8 cellular contexts compared by ENCODE assay signal in genomic region chr3:182909318-182910040, GRCh38.
DNase-seq lines count a peak whose midpoint lies in the region; ATAC-seq and TF ChIP-seq lines count a peak whose summit lies in the region.

No MANE protein-coding gene starts in this region.

- H3K36me3 Mint-ChIP-seq in activated naive CD4-positive, alpha-beta T cell treated with anti-CD3 and anti-CD28 coated beads, Interleukin-2, amount 50 U/mL, for 24 hours: peaks cover 5% of the 10 kb centered on the region
- H3K36me3 Mint-ChIP-seq in endodermal cell (ENCODE audit: low read depth): no peaks in the 10 kb centered on the region
- H3K36me3 Mint-ChIP-seq in stimulated activated effector memory CD8-positive, alpha-beta T cell treated with anti-CD3 and anti-CD28 coated beads, Interleukin-12 subunit alpha, Interleukin-12 subunit beta, amount 100 ng/mL, for 72 hours: peaks cover 76% of the 10 kb centered on the region

- H3K9ac ChIP-seq in endodermal cell (ENCODE audit: extremely low read depth, low read length, poor library complexity, severe bottlenecking): no peak overlapping the region

- no peaks in the 10 kb centered on the region for H3K27me3 Mint-ChIP-seq in activated naive CD4-positive, alpha-beta T cell treated with anti-CD3 and anti-CD28 coated beads, Interleukin-2, amount 50 U/mL, for 24 hours
- no peaks in the 10 kb centered on the region for H3K27me3 Mint-ChIP-seq in endodermal cell (ENCODE audit: insufficient read depth)

- peak overlapping the region; percentile 52 for H3K27ac Mint-ChIP-seq in activated naive CD4-positive, alpha-beta T cell treated with anti-CD3 and anti-CD28 coated beads, Interleukin-2, amount 50 U/mL, for 24 hours
- no peak overlapping the region for H3K27ac Mint-ChIP-seq in endodermal cell
- H3K27ac Mint-ChIP-seq in stimulated activated effector memory CD8-positive, alpha-beta T cell treated with anti-CD3 and anti-CD28 coated beads, Interleukin-12 subunit alpha, Interleukin-12 subunit beta, amount 100 ng/mL, for 72 hours: peak overlapping the region; percentile 35

- no peak for DNase-seq in activated naive CD4-positive, alpha-beta T cell treated with anti-CD3 and anti-CD28 coated beads, Interleukin-2, amount 50 U/mL, for 16 hours
- peak; percentile 14 for DNase-seq in NCI-H1694 treated with DMSO at 0.1 percent for 48 hours (lab: John Stamatoyannopoulos, UW)
- DNase-seq in endodermal cell: no peak
- no peak for DNase-seq in stimulated activated effector memory CD8-positive, alpha-beta T cell treated with anti-CD3 and anti-CD28 coated beads, Interleukin-12 subunit alpha, Interleukin-12 subunit beta, amount 100 ng/mL, for 72 hours (ENCODE audit: low spot score in 2 of 2)
- DNase-seq in midbrain (lab: John Stamatoyannopoulos, UW): no peak
- no peak for DNase-seq in SK-N-DZ (ENCODE audit: low spot score)

- no peaks in the 10 kb centered on the region for H3K4me1 ChIP-seq in endodermal cell (ENCODE audit: control insufficient read depth, insufficient read depth, low read length)

- TF ChIP-seq CTCF in endodermal cell (conservative IDR thresholded peaks at IDR 0.05): peak; percentile 82

- no peak overlapping the region for H3K4me3 ChIP-seq in endodermal cell (ENCODE audit: low read length)

- 97 to 98% methylated on average over 3 to 5 of the region's 5 CpGs for WGBS in endodermal cell (ENCODE audit: insufficient coverage in 1 of 2, insufficient read length in 1 of 2), 2 experiments

- H3K27me3 ChIP-seq in endodermal cell (ENCODE audit: control insufficient read depth, insufficient read depth, low read length, poor library complexity, severe bottlenecking): no peaks in the 10 kb centered on the region

- no peaks in the 10 kb centered on the region for H3K9me3 Mint-ChIP-seq in activated naive CD4-positive, alpha-beta T cell treated with anti-CD3 and anti-CD28 coated beads, Interleukin-2, amount 50 U/mL, for 24 hours
- no peaks in the 10 kb centered on the region for H3K9me3 Mint-ChIP-seq in endodermal cell
- no peaks in the 10 kb centered on the region for H3K9me3 Mint-ChIP-seq in stimulated activated effector memory CD8-positive, alpha-beta T cell treated with anti-CD3 and anti-CD28 coated beads, Interleukin-12 subunit alpha, Interleukin-12 subunit beta, amount 100 ng/mL, for 72 hours

- no peak overlapping the region for H3K27ac ChIP-seq in endodermal cell (ENCODE audit: low read depth, low read length)

- H3K4me3 Mint-ChIP-seq in activated naive CD4-positive, alpha-beta T cell treated with anti-CD3 and anti-CD28 coated beads, Interleukin-2, amount 50 U/mL, for 24 hours: no peak overlapping the region
- H3K4me3 Mint-ChIP-seq in endodermal cell: no peak overlapping the region
- H3K4me3 Mint-ChIP-seq in stimulated activated effector memory CD8-positive, alpha-beta T cell treated with anti-CD3 and anti-CD28 coated beads, Interleukin-12 subunit alpha, Interleukin-12 subunit beta, amount 100 ng/mL, for 72 hours: no peak overlapping the region

- peaks cover 11% of the 10 kb centered on the region for H3K36me3 ChIP-seq in endodermal cell (ENCODE audit: control insufficient read depth, insufficient read depth, low read length)

- H3K4me1 Mint-ChIP-seq in activated naive CD4-positive, alpha-beta T cell treated with anti-CD3 and anti-CD28 coated beads, Interleukin-2, amount 50 U/mL, for 24 hours: peaks cover 47% of the 10 kb centered on the region
- H3K4me1 Mint-ChIP-seq in endodermal cell: peaks cover 9% of the 10 kb centered on the region
- H3K4me1 Mint-ChIP-seq in stimulated activated effector memory CD8-positive, alpha-beta T cell treated with anti-CD3 and anti-CD28 coated beads, Interleukin-12 subunit alpha, Interleukin-12 subunit beta, amount 100 ng/mL, for 72 hours: peaks cover 43% of the 10 kb centered on the region

- no peaks in the 10 kb centered on the region for H3K9me3 ChIP-seq in endodermal cell (ENCODE audit: control insufficient read depth, low read length)

- ATAC-seq in stimulated activated effector memory CD8-positive, alpha-beta T cell treated with anti-CD3 and anti-CD28 coated beads, Interleukin-12 subunit alpha, Interleukin-12 subunit beta, amount 100 ng/mL, for 72 hours: no peak
- ATAC-seq in HG03521 (IDR thresholded peaks at IDR 0.05; ENCODE audit: unreplicated experiment): no peak
